In the genomic region with DNA sequence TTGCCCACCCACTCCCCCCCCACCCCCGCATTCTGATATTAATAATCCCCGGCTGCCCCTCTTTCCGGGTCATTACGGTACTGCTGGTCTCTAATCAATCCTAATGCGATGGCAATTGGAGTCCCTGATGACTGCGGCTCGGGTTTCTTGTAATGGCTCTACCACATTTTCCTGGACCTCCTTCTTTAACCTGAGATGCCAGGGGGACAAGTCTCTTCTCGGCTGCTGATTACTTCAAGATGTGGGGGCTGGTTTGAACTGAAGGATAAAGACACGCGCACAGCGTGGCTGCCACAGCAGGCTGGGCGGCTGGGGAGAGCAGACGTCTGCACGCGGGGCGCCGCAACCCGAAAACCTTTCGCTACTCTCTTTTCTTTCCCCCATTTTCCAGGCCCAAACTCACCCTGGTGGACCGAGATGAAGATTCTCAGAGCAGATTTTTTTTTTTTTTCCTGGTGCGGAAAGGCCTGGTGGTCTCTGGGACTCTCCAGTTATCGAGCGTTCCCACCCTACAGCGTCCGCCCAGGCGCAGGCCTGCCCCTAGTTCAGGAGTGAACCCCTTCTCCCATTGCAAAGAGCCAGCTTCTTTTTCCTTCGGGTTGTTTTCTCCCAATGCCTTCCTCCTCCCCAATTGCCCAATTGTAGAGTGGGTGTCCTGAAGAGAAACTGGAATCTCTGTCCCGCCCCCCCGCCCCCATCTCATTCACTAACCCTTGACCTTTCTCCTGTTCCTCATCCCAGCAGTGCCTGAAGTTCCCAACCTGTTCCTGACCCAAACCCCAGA, we compare ENCODE assay signal across 1 cellular context.
TF ChIP-seq lines count a peak whose summit lies in the region.

No MANE protein-coding gene starts in this region.

TF ChIP-seq in HEK293, 187 proteins besides CTCF, POLR2A, EP300 and RAD21 (continued from another document):
- TF ChIP-seq, protein P1, sequence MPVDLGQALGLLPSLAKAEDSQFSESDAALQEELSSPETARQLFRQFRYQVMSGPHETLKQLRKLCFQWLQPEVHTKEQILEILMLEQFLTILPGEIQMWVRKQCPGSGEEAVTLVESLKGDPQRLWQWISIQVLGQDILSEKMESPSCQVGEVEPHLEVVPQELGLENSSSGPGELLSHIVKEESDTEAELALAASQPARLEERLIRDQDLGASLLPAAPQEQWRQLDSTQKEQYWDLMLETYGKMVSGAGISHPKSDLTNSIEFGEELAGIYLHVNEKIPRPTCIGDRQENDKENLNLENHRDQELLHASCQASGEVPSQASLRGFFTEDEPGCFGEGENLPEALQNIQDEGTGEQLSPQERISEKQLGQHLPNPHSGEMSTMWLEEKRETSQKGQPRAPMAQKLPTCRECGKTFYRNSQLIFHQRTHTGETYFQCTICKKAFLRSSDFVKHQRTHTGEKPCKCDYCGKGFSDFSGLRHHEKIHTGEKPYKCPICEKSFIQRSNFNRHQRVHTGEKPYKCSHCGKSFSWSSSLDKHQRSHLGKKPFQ (tag by site-specific recombination; IDR thresholded peaks at IDR 0.05): no peak
- TF ChIP-seq ZNF155 (tag by site-specific recombination; IDR thresholded peaks at IDR 0.05) (no peak), ZBTB21 (tag by site-specific recombination; IDR thresholded peaks at IDR 0.05) (no peak), ZNF658 (tag by site-specific recombination; IDR thresholded peaks at IDR 0.05) (no peak), ZFHX2 (tag by site-specific recombination; conservative IDR thresholded peaks at IDR 0.05) (no peak)
- TF ChIP-seq, protein P2, sequence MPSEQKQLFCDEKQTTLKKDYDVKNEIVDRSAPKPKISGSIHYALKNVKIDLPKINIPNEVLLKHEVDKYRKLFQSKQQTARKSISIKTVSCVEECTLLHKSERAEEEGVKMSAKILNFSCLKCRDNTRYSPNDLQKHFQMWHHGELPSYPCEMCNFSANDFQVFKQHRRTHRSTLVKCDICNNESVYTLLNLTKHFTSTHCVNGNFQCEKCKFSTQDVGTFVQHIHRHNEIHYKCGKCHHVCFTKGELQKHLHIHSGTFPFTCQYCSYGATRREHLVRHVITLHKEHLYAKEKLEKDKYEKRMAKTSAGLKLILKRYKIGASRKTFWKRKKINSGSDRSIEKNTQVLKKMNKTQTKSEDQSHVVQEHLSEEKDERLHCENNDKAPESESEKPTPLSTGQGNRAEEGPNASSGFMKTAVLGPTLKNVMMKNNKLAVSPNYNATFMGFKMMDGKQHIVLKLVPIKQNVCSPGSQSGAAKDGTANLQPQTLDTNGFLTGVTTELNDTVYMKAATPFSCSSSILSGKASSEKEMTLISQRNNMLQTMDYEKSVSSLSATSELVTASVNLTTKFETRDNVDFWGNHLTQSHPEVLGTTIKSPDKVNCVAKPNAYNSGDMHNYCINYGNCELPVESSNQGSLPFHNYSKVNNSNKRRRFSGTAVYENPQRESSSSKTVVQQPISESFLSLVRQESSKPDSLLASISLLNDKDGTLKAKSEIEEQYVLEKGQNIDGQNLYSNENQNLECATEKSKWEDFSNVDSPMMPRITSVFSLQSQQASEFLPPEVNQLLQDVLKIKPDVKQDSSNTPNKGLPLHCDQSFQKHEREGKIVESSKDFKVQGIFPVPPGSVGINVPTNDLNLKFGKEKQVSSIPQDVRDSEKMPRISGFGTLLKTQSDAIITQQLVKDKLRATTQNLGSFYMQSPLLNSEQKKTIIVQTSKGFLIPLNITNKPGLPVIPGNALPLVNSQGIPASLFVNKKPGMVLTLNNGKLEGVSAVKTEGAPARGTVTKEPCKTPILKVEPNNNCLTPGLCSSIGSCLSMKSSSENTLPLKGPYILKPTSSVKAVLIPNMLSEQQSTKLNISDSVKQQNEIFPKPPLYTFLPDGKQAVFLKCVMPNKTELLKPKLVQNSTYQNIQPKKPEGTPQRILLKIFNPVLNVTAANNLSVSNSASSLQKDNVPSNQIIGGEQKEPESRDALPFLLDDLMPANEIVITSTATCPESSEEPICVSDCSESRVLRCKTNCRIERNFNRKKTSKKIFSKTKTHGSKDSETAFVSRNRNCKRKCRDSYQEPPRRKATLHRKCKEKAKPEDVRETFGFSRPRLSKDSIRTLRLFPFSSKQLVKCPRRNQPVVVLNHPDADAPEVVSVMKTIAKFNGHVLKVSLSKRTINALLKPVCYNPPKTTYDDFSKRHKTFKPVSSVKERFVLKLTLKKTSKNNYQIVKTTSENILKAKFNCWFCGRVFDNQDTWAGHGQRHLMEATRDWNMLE (tag by site-specific recombination; conservative IDR thresholded peaks at IDR 0.05; ENCODE audit: low read depth): no peak
